In genomic region chr20:5116875-5117274, GRCh38 we compare ENCODE assay signal across 2 cellular contexts.
TF ChIP-seq lines count a peak whose summit lies in the region.

No MANE protein-coding gene starts in this region.

TF ChIP-seq in SK-N-SH, 30 proteins besides CTCF, POLR2A, EP300 and RAD21 (continued from another document):
- no peak for TF ChIP-seq NFIC (IDR thresholded peaks at IDR 0.05; ENCODE audit: borderline replicate concordance)
- TF ChIP-seq TAF1 (IDR thresholded peaks at IDR 0.05; ENCODE audit: borderline replicate concordance, low read depth, low read length) = no peak
- TF ChIP-seq CHD2 (IDR thresholded peaks at IDR 0.05; ENCODE audit: low read length, partially characterized antibody) = no peak
- no peak for TF ChIP-seq JUND (IDR thresholded peaks at IDR 0.05)
- no peak for TF ChIP-seq YY1 (IDR thresholded peaks at IDR 0.05; ENCODE audit: low read depth)

TF ChIP-seq in SK-N-SH treated with all-trans-retinoic acid at 6 μM for 48 hours, 23 proteins besides CTCF, POLR2A, EP300 and RAD21:
- TF ChIP-seq, protein P1, sequence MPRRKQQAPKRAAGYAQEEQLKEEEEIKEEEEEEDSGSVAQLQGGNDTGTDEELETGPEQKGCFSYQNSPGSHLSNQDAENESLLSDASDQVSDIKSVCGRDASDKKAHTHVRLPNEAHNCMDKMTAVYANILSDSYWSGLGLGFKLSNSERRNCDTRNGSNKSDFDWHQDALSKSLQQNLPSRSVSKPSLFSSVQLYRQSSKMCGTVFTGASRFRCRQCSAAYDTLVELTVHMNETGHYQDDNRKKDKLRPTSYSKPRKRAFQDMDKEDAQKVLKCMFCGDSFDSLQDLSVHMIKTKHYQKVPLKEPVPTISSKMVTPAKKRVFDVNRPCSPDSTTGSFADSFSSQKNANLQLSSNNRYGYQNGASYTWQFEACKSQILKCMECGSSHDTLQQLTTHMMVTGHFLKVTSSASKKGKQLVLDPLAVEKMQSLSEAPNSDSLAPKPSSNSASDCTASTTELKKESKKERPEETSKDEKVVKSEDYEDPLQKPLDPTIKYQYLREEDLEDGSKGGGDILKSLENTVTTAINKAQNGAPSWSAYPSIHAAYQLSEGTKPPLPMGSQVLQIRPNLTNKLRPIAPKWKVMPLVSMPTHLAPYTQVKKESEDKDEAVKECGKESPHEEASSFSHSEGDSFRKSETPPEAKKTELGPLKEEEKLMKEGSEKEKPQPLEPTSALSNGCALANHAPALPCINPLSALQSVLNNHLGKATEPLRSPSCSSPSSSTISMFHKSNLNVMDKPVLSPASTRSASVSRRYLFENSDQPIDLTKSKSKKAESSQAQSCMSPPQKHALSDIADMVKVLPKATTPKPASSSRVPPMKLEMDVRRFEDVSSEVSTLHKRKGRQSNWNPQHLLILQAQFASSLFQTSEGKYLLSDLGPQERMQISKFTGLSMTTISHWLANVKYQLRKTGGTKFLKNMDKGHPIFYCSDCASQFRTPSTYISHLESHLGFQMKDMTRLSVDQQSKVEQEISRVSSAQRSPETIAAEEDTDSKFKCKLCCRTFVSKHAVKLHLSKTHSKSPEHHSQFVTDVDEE (CRISPR knock-in tag; IDR thresholded peaks at IDR 0.05) = no peak
- TF ChIP-seq ZFP30 (CRISPR knock-in tag; IDR thresholded peaks at IDR 0.05) (no peak), ZNF8 (CRISPR knock-in tag; IDR thresholded peaks at IDR 0.05) (no peak)
